Comparison of ENCODE assay signal across 16 cellular contexts in the genomic region with DNA sequence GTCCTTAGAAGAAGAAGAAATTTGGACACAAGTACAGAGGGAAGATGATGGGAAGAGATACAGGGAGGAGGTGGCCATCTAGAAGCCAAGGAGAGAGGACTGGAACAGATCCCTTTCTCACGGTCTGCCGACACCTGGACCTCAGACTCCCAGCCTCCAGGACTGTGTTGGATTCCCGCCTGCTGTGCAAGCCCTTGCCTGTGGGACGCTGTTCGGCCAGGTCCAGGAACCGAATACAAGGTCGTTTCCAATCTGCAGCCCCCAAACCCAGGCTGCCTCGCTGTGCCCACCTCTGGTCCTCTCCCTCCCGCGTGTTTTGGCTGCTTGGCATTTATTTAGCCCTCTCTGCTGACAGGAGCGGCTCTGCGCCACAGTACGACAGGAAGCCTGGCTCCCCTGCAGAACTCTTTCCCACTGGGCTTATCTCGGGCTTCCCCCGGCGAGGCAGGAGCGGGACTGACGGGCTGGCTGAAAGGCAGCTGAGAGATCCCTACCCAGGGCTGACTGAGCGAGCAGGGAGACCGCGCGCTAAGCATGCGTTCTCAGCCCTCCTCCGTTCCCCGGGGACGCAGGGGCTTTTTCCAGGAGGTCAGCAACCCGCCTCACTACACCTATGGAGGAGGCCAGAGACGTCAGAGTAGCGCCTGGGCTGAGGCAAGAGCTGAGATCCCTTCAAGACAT.
"Had no signal": no experiment of that assay in that cellular context is flagged by ENCODE, and none has a peak within 500 bp of the region (broad histone marks: within the 10 kb centered on the region; RNA-seq: fewer than 3 reads in every experiment).

No MANE protein-coding gene starts in this region.

- H3K27ac Mint-ChIP-seq: activated CD4-positive, alpha-beta T cell treated with anti-CD3 and anti-CD28 coated beads, Interleukin-2, amount 10 ng/mL, durations not matched to agents 24 days and 14 days; activated CD8-positive, alpha-beta T cell treated with anti-CD3 and anti-CD28 coated beads, Interleukin-2, amount 10 ng/mL, durations not matched to agents 7 days and 5 days; activated naive CD8-positive, alpha-beta T cell treated with anti-CD3 and anti-CD28 coated beads for 36 hours; nephron progenitor cell; stimulated activated naive B cell treated with anti-CD40 and anti-IgM and Interleukin-4, amounts not matched to agents 10 μg/mL and 1 μg/mL and 100 μg/mL, for 72 hours; T-helper 2 cell treated with Interferon-gamma antibody and Interleukin-4, amounts not matched to agents 5 μg/mL and 100 μg/mL, for 36 hours had no signal

- H3K36me3 ChIP-seq: gastroesophageal sphincter, ovary, tibial artery, uterus had no signal

- H3K36me3 Mint-ChIP-seq: activated naive CD8-positive, alpha-beta T cell treated with anti-CD3 and anti-CD28 coated beads for 36 hours; brain; stimulated activated naive B cell treated with anti-CD40 and anti-IgM and Interleukin-4, amounts not matched to agents 10 μg/mL and 1 μg/mL and 100 μg/mL, for 72 hours had no signal

- H3K9me3 ChIP-seq: ovary, uterus had no signal

- H3K27me3 ChIP-seq: ovary, tibial artery, uterus had no signal

- H3K4me1 Mint-ChIP-seq: activated CD4-positive, alpha-beta T cell treated with anti-CD3 and anti-CD28 coated beads, Interleukin-2, amount 10 ng/mL, durations not matched to agents 24 days and 14 days; activated naive CD8-positive, alpha-beta T cell treated with anti-CD3 and anti-CD28 coated beads for 36 hours had no signal

- H3K27ac ChIP-seq: gastroesophageal sphincter, ovary, tibial artery, uterus had no signal

- H3K9me3 Mint-ChIP-seq: activated CD4-positive, alpha-beta T cell treated with anti-CD3 and anti-CD28 coated beads, Interleukin-2, amount 10 ng/mL, durations not matched to agents 24 days and 14 days; activated naive CD8-positive, alpha-beta T cell treated with anti-CD3 and anti-CD28 coated beads for 36 hours; nephron progenitor cell; T-helper 2 cell treated with Interferon-gamma antibody and Interleukin-4, amounts not matched to agents 5 μg/mL and 100 μg/mL, for 36 hours had no signal

- ATAC-seq: activated CD8-positive, alpha-beta T cell treated with anti-CD3 and anti-CD28 coated beads, Interleukin-2, amount 10 ng/mL, durations not matched to agents 7 days and 5 days; gastroesophageal sphincter; stimulated activated naive B cell treated with anti-CD40 and anti-IgM and Interleukin-4, amounts not matched to agents 10 μg/mL and 1 μg/mL and 100 μg/mL, for 72 hours had no signal

- DNase-seq: activated CD4-positive, alpha-beta T cell treated with anti-CD3 and anti-CD28 coated beads, Interleukin-2, amount 10 ng/mL, durations not matched to agents 24 days and 14 days; activated CD4-positive, CD25-positive, alpha-beta regulatory T cell; activated CD8-positive, alpha-beta memory T cell treated with anti-CD3 and anti-CD28 coated beads, Interleukin-2, amount 50 U/mL, for 4 hours; activated CD8-positive, alpha-beta T cell treated with anti-CD3 and anti-CD28 coated beads, Interleukin-2, amount 10 ng/mL, durations not matched to agents 7 days and 5 days; activated naive CD8-positive, alpha-beta T cell treated with anti-CD3 and anti-CD28 coated beads for 36 hours; amygdala; dorsolateral prefrontal cortex; nephron progenitor cell; ovary; stimulated activated CD4-positive, alpha-beta T cell treated with anti-CD3 and anti-CD28 coated beads, Interleukin-2, amount 100 ng/mL, for 48 hours; stimulated activated naive B cell treated with anti-CD40 and anti-IgM and Interleukin-4, amounts not matched to agents 10 μg/mL and 1 μg/mL and 100 μg/mL, for 72 hours; tibial artery; uterus had no signal

- H3K4me1 ChIP-seq: gastroesophageal sphincter, tibial artery, uterus had no signal

- H3K27me3 Mint-ChIP-seq: brain had no signal

- H3K4me3 Mint-ChIP-seq: activated CD4-positive, alpha-beta T cell treated with anti-CD3 and anti-CD28 coated beads, Interleukin-2, amount 10 ng/mL, durations not matched to agents 24 days and 14 days; activated CD8-positive, alpha-beta T cell treated with anti-CD3 and anti-CD28 coated beads, Interleukin-2, amount 10 ng/mL, durations not matched to agents 7 days and 5 days; activated naive CD8-positive, alpha-beta T cell treated with anti-CD3 and anti-CD28 coated beads for 36 hours; brain; nephron progenitor cell; stimulated activated naive B cell treated with anti-CD40 and anti-IgM and Interleukin-4, amounts not matched to agents 10 μg/mL and 1 μg/mL and 100 μg/mL, for 72 hours; T-helper 2 cell treated with Interferon-gamma antibody and Interleukin-4, amounts not matched to agents 5 μg/mL and 100 μg/mL, for 36 hours had no signal

- H3K4me3 ChIP-seq: gastroesophageal sphincter, ovary, tibial artery, uterus had no signal
